Comparison of ENCODE assay signal across 16 cellular contexts in the genomic region with DNA sequence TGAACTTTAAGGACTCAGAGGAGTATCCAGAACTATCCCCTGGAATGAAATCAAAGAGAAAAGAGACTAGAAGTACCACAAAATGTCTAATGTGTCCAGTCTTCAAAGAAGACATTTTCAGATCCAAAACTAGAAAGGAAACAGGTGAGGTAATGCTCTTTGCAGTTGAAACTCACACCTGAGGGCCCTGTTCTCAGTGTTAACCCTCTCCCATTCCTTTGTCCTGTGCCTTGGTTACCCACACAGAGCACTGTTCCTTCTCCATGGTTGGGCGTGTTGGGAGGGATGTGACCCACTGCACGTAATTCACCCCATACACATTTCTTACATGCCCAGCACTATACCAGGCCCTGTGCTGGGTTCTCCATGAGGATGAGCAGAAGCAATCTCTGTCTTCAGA.
"Had no signal": no experiment of that assay in that cellular context is flagged by ENCODE, and none has a peak within 500 bp of the region (broad histone marks: within the 10 kb centered on the region; RNA-seq: fewer than 3 reads in every experiment).

No MANE protein-coding gene starts in this region.

- DNase-seq: KBM-7, NCI-H1092, NCI-H1105 treated with DMSO at 0.1 percent for 48 hours, NCI-H1417 treated with DMSO at 0.1 percent for 48 hours, NCI-H146, NCI-H1694 treated with DMSO at 0.1 percent for 48 hours, NCI-H1930, NCI-H2081, NCI-H2107, NCI-H2227 treated with DMSO at 0.1 percent for 48 hours, NCI-H524, NCI-H526 treated with DMSO at 0.1 percent for 48 hours, NCI-H748 treated with DMSO at 0.1 percent for 48 hours, SHP77, SK-N-SH had no signal

- ATAC-seq: Panc1 had no signal
